ENCODE assay signal across 8 cellular contexts in the genomic region with DNA sequence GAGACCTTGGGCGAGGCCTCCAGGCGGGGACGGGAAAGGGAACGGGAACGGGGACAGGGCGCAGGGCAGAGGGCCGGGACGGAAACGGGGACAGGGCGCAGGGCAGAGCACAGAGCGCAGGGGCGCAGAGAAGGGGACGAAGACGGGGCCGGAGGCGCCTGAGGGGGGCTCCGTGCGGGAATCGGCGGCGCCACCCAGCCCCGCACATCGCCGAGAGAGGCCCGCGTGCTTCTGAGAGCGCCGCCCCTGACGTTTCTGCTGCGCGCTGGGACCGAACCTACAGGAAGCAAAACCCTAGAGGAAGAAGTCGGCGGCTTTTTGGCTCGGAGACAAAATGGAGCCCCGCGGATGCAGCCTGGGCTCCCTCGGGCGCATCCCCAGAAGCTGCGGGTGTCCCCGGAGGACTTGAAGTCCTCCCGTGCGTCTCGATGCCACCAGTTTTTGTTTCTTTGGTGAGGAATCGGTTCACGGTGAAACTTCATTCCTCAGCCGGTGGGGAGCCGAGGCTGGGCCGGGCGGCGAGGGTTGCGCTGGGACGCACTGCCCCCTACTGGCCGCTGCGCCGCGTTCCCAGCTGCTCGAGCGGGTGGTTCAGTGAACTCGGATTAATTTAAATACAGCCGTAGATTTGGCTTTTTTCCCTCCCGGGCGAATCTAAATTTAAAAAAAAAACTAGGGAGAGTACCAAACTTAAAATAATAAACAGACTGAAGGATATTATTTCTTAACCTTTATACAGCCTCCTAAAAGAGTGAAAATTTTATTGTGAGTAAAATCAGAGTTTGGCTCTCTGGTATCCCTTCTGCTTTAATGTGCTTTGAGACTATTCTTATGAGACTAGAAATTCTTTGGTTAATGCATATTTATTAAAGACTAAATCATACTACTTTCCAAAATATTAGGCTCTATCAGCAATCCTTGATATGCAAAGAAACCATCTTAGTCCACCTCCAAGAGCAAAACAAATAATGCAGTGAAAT.
A peak's percentile ranks its signal among the peaks of the same experiment; 100 is the strongest.
DNase-seq lines count a peak whose midpoint lies in the region; ATAC-seq lines count a peak whose summit lies in the region.

No MANE protein-coding gene starts in this region.

- H3K4me1 Mint-ChIP-seq in CD4-positive, alpha-beta memory T cell: peaks cover 0 to 9% (median 5%) of the 10 kb centered on the region in 4 donors
- no peaks in the 10 kb centered on the region for H3K4me1 Mint-ChIP-seq in activated T-helper 2 cell treated with anti-CD3 and anti-CD28 coated beads, Interferon-gamma antibody, Interleukin-2, Interleukin-4, amounts not matched to agents 10 μg/mL and 5 μg/mL and 100 μg/mL, durations not matched to agents 14 hours and 24 hours and 36 hours (ENCODE audit: low read depth)
- peaks cover 4 to 16% (median 11%) of the 10 kb centered on the region in 4 donors for H3K4me1 Mint-ChIP-seq in naive thymus-derived CD8-positive, alpha-beta T cell
- H3K4me1 Mint-ChIP-seq in stimulated activated effector memory CD8-positive, alpha-beta T cell treated with anti-CD3 and anti-CD28 coated beads, Interleukin-12 subunit alpha, Interleukin-12 subunit beta, amount 100 ng/mL, for 72 hours: no peaks in the 10 kb centered on the region

- no peaks in the 10 kb centered on the region for H3K9me3 Mint-ChIP-seq in CD4-positive, alpha-beta memory T cell
- H3K9me3 Mint-ChIP-seq in activated T-helper 2 cell treated with anti-CD3 and anti-CD28 coated beads, Interferon-gamma antibody, Interleukin-2, Interleukin-4, amounts not matched to agents 10 μg/mL and 5 μg/mL and 100 μg/mL, durations not matched to agents 14 hours and 24 hours and 36 hours: no peaks in the 10 kb centered on the region
- no peaks in the 10 kb centered on the region for H3K9me3 Mint-ChIP-seq in naive thymus-derived CD8-positive, alpha-beta T cell
- peaks cover 3% of the 10 kb centered on the region for H3K9me3 Mint-ChIP-seq in stimulated activated effector memory CD8-positive, alpha-beta T cell treated with anti-CD3 and anti-CD28 coated beads, Interleukin-12 subunit alpha, Interleukin-12 subunit beta, amount 100 ng/mL, for 72 hours

- CTCF ChIA-PET in CD4-positive, alpha-beta memory T cell (lab: Charles Lee; ENCODE audit: partially characterized antibody): interaction anchor here (1.1 to 1.2 kb wide), 2 partner anchors 10 to 12 kb away, joined by 5 to 6 read pairs; no protein-coding TSS in a partner anchor

- POLR2A ChIA-PET in CD4-positive, alpha-beta memory T cell (lab: Charles Lee; ENCODE audit: partially characterized antibody): no interaction called here
- POLR2A ChIA-PET in naive thymus-derived CD8-positive, alpha-beta T cell (lab: Charles Lee): no interaction called here

- no peaks in the 10 kb centered on the region for H3K27me3 ChIP-seq in CD4-positive, alpha-beta memory T cell (ENCODE audit: insufficient read depth, low read length)

- no peaks in the 10 kb centered on the region for H3K36me3 Mint-ChIP-seq in CD4-positive, alpha-beta memory T cell
- H3K36me3 Mint-ChIP-seq in activated T-helper 2 cell treated with anti-CD3 and anti-CD28 coated beads, Interferon-gamma antibody, Interleukin-2, Interleukin-4, amounts not matched to agents 10 μg/mL and 5 μg/mL and 100 μg/mL, durations not matched to agents 14 hours and 24 hours and 36 hours (ENCODE audit: low read depth): no peaks in the 10 kb centered on the region
- H3K36me3 Mint-ChIP-seq in naive thymus-derived CD8-positive, alpha-beta T cell: no peaks in the 10 kb centered on the region
- no peaks in the 10 kb centered on the region for H3K36me3 Mint-ChIP-seq in stimulated activated effector memory CD8-positive, alpha-beta T cell treated with anti-CD3 and anti-CD28 coated beads, Interleukin-12 subunit alpha, Interleukin-12 subunit beta, amount 100 ng/mL, for 72 hours

- H3K27ac Mint-ChIP-seq in CD4-positive, alpha-beta memory T cell: peak overlapping the region in 5 of 7 donors; percentile 26 to 72 (median 66)
- H3K27ac Mint-ChIP-seq in activated T-helper 2 cell treated with anti-CD3 and anti-CD28 coated beads, Interferon-gamma antibody, Interleukin-2, Interleukin-4, amounts not matched to agents 10 μg/mL and 5 μg/mL and 100 μg/mL, durations not matched to agents 14 hours and 24 hours and 36 hours: no peak overlapping the region
- H3K27ac Mint-ChIP-seq in naive thymus-derived CD8-positive, alpha-beta T cell: peak overlapping the region in 3 of 10 donors; percentile 14 to 80 (median 48)
- no peak overlapping the region for H3K27ac Mint-ChIP-seq in stimulated activated effector memory CD8-positive, alpha-beta T cell treated with anti-CD3 and anti-CD28 coated beads, Interleukin-12 subunit alpha, Interleukin-12 subunit beta, amount 100 ng/mL, for 72 hours

- H3K9me3 ChIP-seq in CD4-positive, alpha-beta memory T cell (ENCODE audit: control insufficient read depth in 1 of 2, low read length in 2 of 2): no peaks in the 10 kb centered on the region

- H3K27ac ChIP-seq in CD4-positive, alpha-beta memory T cell (ENCODE audit: low read depth, low read length): no peak overlapping the region

- H3K36me3 ChIP-seq in CD4-positive, alpha-beta memory T cell (ENCODE audit: insufficient read depth, low read length): no peaks in the 10 kb centered on the region

- intact Hi-C loops in CD4-positive, alpha-beta memory T cell (cut with micrococcal nuclease): loop anchor here (5.0 kb wide), 1 partner anchor 381 kb away; a partner anchor contains a TSS
- intact Hi-C loops in activated T-helper 2 cell treated with anti-CD3 and anti-CD28 coated beads, Interferon-gamma antibody, Interleukin-2, Interleukin-4, amounts not matched to agents 10 μg/mL and 5 μg/mL and 100 μg/mL, durations not matched to agents 14 hours and 24 hours and 36 hours (cut with micrococcal nuclease): loop anchor here (1.0 to 2.0 kb wide), 2 partner anchors 349 to 385 kb away; a partner anchor contains a TSS

- peak; percentile 49 to 72 (median 67) for DNase-seq in CD4-positive, alpha-beta memory T cell
- DNase-seq in GM19238 (ENCODE audit: insufficient read length, low spot score) (peak; percentile 60), OCI-M1 (lab: John Stamatoyannopoulos, UW) (peak; percentile 82), fibroblast of peridontal ligament (ENCODE audit: extremely low read depth) (peak; percentile 79)
- peak; percentile 67 for DNase-seq in activated T-helper 2 cell treated with anti-CD3 and anti-CD28 coated beads, Interferon-gamma antibody, Interleukin-2, Interleukin-4, amounts not matched to agents 10 μg/mL and 5 μg/mL and 100 μg/mL, durations not matched to agents 14 hours and 24 hours and 36 hours (ENCODE audit: low spot score)
- DNase-seq in naive thymus-derived CD8-positive, alpha-beta T cell: peak; percentile 19 to 70 (median 60)
- DNase-seq in stimulated activated effector memory CD8-positive, alpha-beta T cell treated with anti-CD3 and anti-CD28 coated beads, Interleukin-12 subunit alpha, Interleukin-12 subunit beta, amount 100 ng/mL, for 72 hours (ENCODE audit: low spot score in 2 of 2): peak; percentile 50 to 81

- H3K4me1 ChIP-seq in CD4-positive, alpha-beta memory T cell (ENCODE audit: insufficient read depth, low read length): peaks cover 4% of the 10 kb centered on the region

- peak overlapping the region; percentile 29 to 66 for H3K4me3 ChIP-seq in CD4-positive, alpha-beta memory T cell (ENCODE audit: low read length in 2 of 2)

- peaks cover 5 to 16% of the 10 kb centered on the region in 2 donors for H3K27me3 Mint-ChIP-seq in CD4-positive, alpha-beta memory T cell
- H3K27me3 Mint-ChIP-seq in activated T-helper 2 cell treated with anti-CD3 and anti-CD28 coated beads, Interferon-gamma antibody, Interleukin-2, Interleukin-4, amounts not matched to agents 10 μg/mL and 5 μg/mL and 100 μg/mL, durations not matched to agents 14 hours and 24 hours and 36 hours (ENCODE audit: low read depth): peaks cover 14% of the 10 kb centered on the region
- H3K27me3 Mint-ChIP-seq in naive thymus-derived CD8-positive, alpha-beta T cell: peaks cover 4 to 52% (median 31%) of the 10 kb centered on the region in 5 donors

- peak; percentile 94 for ATAC-seq in HG03432 (IDR thresholded peaks at IDR 0.05; ENCODE audit: unreplicated experiment)
- peak; percentile 89 to 90 for ATAC-seq in naive thymus-derived CD8-positive, alpha-beta T cell
- peak; percentile 90 for ATAC-seq in stimulated activated effector memory CD8-positive, alpha-beta T cell treated with anti-CD3 and anti-CD28 coated beads, Interleukin-12 subunit alpha, Interleukin-12 subunit beta, amount 100 ng/mL, for 72 hours

- H3K4me3 Mint-ChIP-seq in CD4-positive, alpha-beta memory T cell: peak overlapping the region; percentile 78 to 86 (median 82)
- H3K4me3 Mint-ChIP-seq in activated T-helper 2 cell treated with anti-CD3 and anti-CD28 coated beads, Interferon-gamma antibody, Interleukin-2, Interleukin-4, amounts not matched to agents 10 μg/mL and 5 μg/mL and 100 μg/mL, durations not matched to agents 14 hours and 24 hours and 36 hours (ENCODE audit: low read depth): peak overlapping the region; percentile 75
- H3K4me3 Mint-ChIP-seq in naive thymus-derived CD8-positive, alpha-beta T cell: peak overlapping the region; percentile 72 to 86 (median 78)
- peak overlapping the region; percentile 55 for H3K4me3 Mint-ChIP-seq in stimulated activated effector memory CD8-positive, alpha-beta T cell treated with anti-CD3 and anti-CD28 coated beads, Interleukin-12 subunit alpha, Interleukin-12 subunit beta, amount 100 ng/mL, for 72 hours

Comparison
In these comparisons a context has a peak if more than half of its experiments do, and no peak if none do; other contexts are left out.
1. H3K27ac Mint-ChIP-seq: peak in CD4-positive, alpha-beta memory T cell (5 of 7); none in activated T-helper 2 cell treated with anti-CD3 and anti-CD28 coated beads, Interferon-gamma antibody, Interleukin-2, Interleukin-4, amounts not matched to agents 10 μg/mL and 5 μg/mL and 100 μg/mL, durations not matched to agents 14 hours and 24 hours and 36 hours (single experiment) and stimulated activated effector memory CD8-positive, alpha-beta T cell treated with anti-CD3 and anti-CD28 coated beads, Interleukin-12 subunit alpha, Interleukin-12 subunit beta, amount 100 ng/mL, for 72 hours (single experiment).
2. Peak in every context shown above with its lines, with median percentiles within 50 percentile points of each other: DNase-seq, H3K4me3 Mint-ChIP-seq and ATAC-seq.